In the genomic region with DNA sequence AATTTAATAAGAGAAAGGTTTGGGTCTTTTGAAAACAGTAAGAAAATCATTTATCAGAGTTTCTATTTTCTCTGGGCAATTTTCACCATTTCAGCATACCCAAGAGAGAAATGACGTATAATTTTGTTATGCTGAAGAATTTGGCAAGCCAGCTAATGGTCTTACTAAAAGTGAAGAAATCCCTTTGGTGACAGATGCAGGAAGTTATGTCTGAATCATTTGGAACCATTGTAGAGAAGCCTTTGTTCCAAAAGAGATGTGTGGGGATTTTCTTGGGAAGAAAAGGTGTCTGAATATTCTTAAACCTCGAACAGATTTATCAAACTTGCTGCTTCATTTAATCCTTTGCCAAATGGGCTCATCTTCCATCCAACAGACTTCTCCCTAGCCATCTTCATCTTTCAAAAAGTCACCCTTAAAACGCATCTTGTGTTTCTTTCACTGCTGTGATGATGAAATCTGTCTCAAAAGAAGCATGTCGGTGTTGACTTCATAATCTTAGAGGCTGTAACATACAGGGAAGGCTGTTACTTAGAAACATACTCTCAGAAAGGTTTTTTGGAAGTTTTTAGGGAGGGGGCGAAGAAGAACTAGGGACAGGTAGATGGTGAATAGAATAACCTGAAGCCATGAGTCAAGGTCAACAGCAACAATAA, we compare ENCODE assay signal across 10 cellular contexts. TPM values are rescaled to one million over a fixed set of nuclear protein-coding genes. Genes with fewer than 3 reads are reported as not detected.
DNase-seq lines count a peak whose midpoint lies in the region; ATAC-seq lines count a peak whose summit lies in the region.
"Had no signal": no experiment of that assay in that cellular context is flagged by ENCODE, and none has a peak within 500 bp of the region (broad histone marks: within the 10 kb centered on the region; RNA-seq: fewer than 3 reads in every experiment).

No MANE protein-coding gene starts in this region.

- ATAC-seq in HG03108 (IDR thresholded peaks at IDR 0.05; ENCODE audit: unreplicated experiment) = no peak
- ATAC-seq in GM18858 (IDR thresholded peaks at IDR 0.05; ENCODE audit: unreplicated experiment) = no peak

- DNase-seq in EH (ENCODE audit: low read depth) = peak; percentile 91
- peak; percentile 45 for DNase-seq in SKM-1 (lab: John Stamatoyannopoulos, UW; ENCODE audit: unreplicated experiment)
- peak; percentile 90 for DNase-seq in fibroblast of the conjunctiva (ENCODE audit: low read depth)
- DNase-seq in renal cortical epithelial cell (ENCODE audit: low read depth) = peak; percentile 82
- no peak for DNase-seq in NK-92 treated with Interleukin-12 subunit alpha and Interleukin-12 subunit beta, amount 100 ng/mL, for 24 hours (lab: John Stamatoyannopoulos, UW)
- no peak for DNase-seq in stimulated activated CD8-positive, alpha-beta memory T cell treated with anti-CD3 and anti-CD28 coated beads, Interleukin-4, amount 100 ng/mL, for 48 hours
- DNase-seq: DMS79; stimulated activated CD4-positive, alpha-beta T cell treated with anti-CD3 and anti-CD28 coated beads, Interleukin-12 subunit alpha, Interleukin-12 subunit beta, amount 100 ng/mL, for 4 hours had no signal

RNA-seq across cellular contexts. Expression of a gene that starts 39.5 kb away (rescaled TPM):
- total RNA-seq in renal cortical epithelial cell = 55.7 and 151 TPM in 2 replicates

RNA-seq across cellular contexts. Expression of a gene that starts 43.1 kb away (rescaled TPM):
- 0.05 TPM in 1 of 2 replicates, not detected in the other for total RNA-seq in renal cortical epithelial cell

Comparison
In these comparisons a context has a peak if more than half of its experiments do, and no peak if none do; other contexts are left out.
1. DNase-seq: peak in EH (single experiment), SKM-1 (single experiment), fibroblast of the conjunctiva (single experiment) and renal cortical epithelial cell (single experiment); none in NK-92 treated with Interleukin-12 subunit alpha and Interleukin-12 subunit beta, amount 100 ng/mL, for 24 hours (single experiment) and stimulated activated CD8-positive, alpha-beta memory T cell treated with anti-CD3 and anti-CD28 coated beads, Interleukin-4, amount 100 ng/mL, for 48 hours (single experiment).